19 cellular contexts compared by ENCODE assay signal in genomic region chr12:57944313-57945023, GRCh38.
"Had no signal": no experiment of that assay in that cellular context is flagged by ENCODE, and none has a peak within 500 bp of the region (broad histone marks: within the 10 kb centered on the region; RNA-seq: fewer than 3 reads in every experiment).

No MANE protein-coding gene starts in this region.

- H3K9me3 Mint-ChIP-seq: activated naive CD4-positive, alpha-beta T cell treated with anti-CD3 and anti-CD28 coated beads, Interleukin-2, amount 50 U/mL, for 24 hours; activated T-cell treated with anti-CD3 and anti-CD28 coated beads, Interleukin-2, amount 50 U/mL, for 72 hours; naive B cell; T-cell had no signal

- H3K4me3 ChIP-seq: heart right ventricle, lower lobe of right lung, pancreas, thyroid gland had no signal

- H3K27me3 Mint-ChIP-seq: activated naive CD4-positive, alpha-beta T cell treated with anti-CD3 and anti-CD28 coated beads, Interleukin-2, amount 50 U/mL, for 24 hours; naive B cell; T-cell had no signal

- H3K9me3 ChIP-seq: heart right ventricle, lower lobe of right lung, pancreas, thyroid gland had no signal

- H3K27ac Mint-ChIP-seq: activated naive CD4-positive, alpha-beta T cell treated with anti-CD3 and anti-CD28 coated beads, Interleukin-2, amount 50 U/mL, for 24 hours; activated T-cell treated with anti-CD3 and anti-CD28 coated beads, Interleukin-2, amount 50 U/mL, for 72 hours; naive B cell; T-cell had no signal

- DNase-seq: activated CD4-positive, alpha-beta T cell treated with anti-CD3 and anti-CD28 coated beads, Interleukin-2, amount 50 U/mL, for 48 hours; activated effector memory CD4-positive, alpha-beta T cell treated with anti-CD3 and anti-CD28 coated beads, Interleukin-2, amount 50 U/mL, for 16 hours; activated T-cell treated with anti-CD3 and anti-CD28 coated beads, Interleukin-2, amount 50 U/mL, for 72 hours; central memory CD4-positive, alpha-beta T cell; dermis blood vessel endothelial cell; effector CD8-positive, alpha-beta T cell; foreskin fibroblast; heart right ventricle; lower lobe of right lung; naive B cell; pancreas; right cardiac atrium; stimulated activated CD4-positive, alpha-beta T cell treated with anti-CD3 and anti-CD28 coated beads, Interleukin-4, amount 100 ng/mL, for 24 hours; stimulated activated naive CD8-positive, alpha-beta T cell treated with anti-CD3 and anti-CD28 coated beads, Interleukin-15, Interleukin-2, amounts not matched to agents 100 U/mL and 50 U/mL, for 24 hours; T-cell; T-helper 9 cell; thyroid gland had no signal

- H3K27ac ChIP-seq: heart right ventricle, lower lobe of right lung, pancreas, thyroid gland had no signal

- ATAC-seq: activated T-cell treated with anti-CD3 and anti-CD28 coated beads, Interleukin-2, amount 50 U/mL, for 72 hours; heart right ventricle; left lobe of liver; lower lobe of right lung; pancreas; right cardiac atrium; stimulated activated naive CD8-positive, alpha-beta T cell treated with anti-CD3 and anti-CD28 coated beads, Interleukin-15, Interleukin-2, amounts not matched to agents 100 U/mL and 50 U/mL, for 24 hours; T-cell had no signal

- H3K27me3 ChIP-seq: heart right ventricle, pancreas, thyroid gland had no signal

- H3K4me3 Mint-ChIP-seq: activated naive CD4-positive, alpha-beta T cell treated with anti-CD3 and anti-CD28 coated beads, Interleukin-2, amount 50 U/mL, for 24 hours; T-cell had no signal

- H3K36me3 ChIP-seq: lower lobe of right lung, pancreas, thyroid gland had no signal
